1 cellular context compared by ENCODE assay signal in genomic region chr5:159735749-159736660, GRCh38.
TF ChIP-seq lines count a peak whose summit lies in the region.

No MANE protein-coding gene starts in this region.

TF ChIP-seq in HepG2, 621 proteins besides CTCF, POLR2A, EP300 and RAD21:
- TF ChIP-seq TP53 (CRISPR knock-in tag; conservative IDR thresholded peaks at IDR 0.05) = no peak
- TF ChIP-seq CEBPB (IDR thresholded peaks at IDR 0.05; ENCODE audit: borderline replicate concordance, low read depth, low read length) = peak; percentile 40; the same call in 1 of the 2 replicates
